ENCODE assay signal across 2 cellular contexts in the genomic region with DNA sequence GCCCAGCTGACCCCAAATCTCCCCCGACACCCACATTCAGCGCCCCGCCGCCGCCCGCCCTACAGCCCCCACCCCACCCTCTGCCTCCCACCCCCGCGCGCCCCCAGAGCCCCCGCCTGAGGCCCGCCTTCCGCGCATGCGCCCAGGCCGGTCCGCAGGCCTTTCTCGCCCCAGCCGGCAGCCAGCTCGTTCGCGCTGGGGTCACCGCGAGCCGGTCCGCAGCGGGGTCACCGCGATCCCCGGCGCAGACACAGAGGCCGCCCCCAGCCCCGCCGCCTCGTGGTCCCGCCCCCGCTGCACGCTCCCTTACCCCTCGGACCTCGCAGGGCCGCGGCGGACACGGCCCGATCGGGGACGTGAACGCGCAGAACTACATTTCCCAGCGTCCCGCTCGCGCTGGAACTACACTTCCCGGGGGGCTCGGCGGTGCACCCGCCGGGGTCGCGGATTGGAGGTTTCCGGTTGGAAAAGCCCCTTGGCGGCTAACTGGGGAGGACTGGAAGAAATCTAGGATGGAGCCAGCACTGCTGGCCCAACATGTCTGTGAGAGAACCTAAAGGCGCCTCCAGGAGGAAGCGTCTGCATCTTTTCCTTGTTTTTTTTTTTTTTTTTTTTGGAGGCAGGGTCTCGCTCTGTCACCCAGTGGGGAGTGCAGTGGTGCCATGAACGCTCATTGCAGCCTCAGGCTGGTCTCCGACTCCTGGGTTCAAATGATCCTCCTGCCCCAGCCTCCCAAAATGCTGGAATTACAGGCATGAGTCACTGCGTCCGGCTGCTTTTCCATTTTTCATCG.
TF ChIP-seq lines count a peak whose summit lies in the region.

A gene (minus strand): TSS at position 374 of the 793 bp plus-strand sequence. CDS start 10,671 bp downstream, outside the sequence.

TF ChIP-seq in IMR-90, 13 proteins besides CTCF, POLR2A, EP300 and RAD21 (continued from another document):
- TF ChIP-seq, protein P1, sequence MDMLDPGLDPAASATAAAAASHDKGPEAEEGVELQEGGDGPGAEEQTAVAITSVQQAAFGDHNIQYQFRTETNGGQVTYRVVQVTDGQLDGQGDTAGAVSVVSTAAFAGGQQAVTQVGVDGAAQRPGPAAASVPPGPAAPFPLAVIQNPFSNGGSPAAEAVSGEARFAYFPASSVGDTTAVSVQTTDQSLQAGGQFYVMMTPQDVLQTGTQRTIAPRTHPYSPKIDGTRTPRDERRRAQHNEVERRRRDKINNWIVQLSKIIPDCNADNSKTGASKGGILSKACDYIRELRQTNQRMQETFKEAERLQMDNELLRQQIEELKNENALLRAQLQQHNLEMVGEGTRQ (IDR thresholded peaks at IDR 0.05; ENCODE audit: low read depth, low read length) = no peak
- TF ChIP-seq NFE2L2 (IDR thresholded peaks at IDR 0.05; ENCODE audit: low read depth, low read length) = no peak

TF ChIP-seq in neural cell, 6 proteins besides CTCF, POLR2A, EP300 and RAD21 (continued from another document):
- TF ChIP-seq, protein P2, sequence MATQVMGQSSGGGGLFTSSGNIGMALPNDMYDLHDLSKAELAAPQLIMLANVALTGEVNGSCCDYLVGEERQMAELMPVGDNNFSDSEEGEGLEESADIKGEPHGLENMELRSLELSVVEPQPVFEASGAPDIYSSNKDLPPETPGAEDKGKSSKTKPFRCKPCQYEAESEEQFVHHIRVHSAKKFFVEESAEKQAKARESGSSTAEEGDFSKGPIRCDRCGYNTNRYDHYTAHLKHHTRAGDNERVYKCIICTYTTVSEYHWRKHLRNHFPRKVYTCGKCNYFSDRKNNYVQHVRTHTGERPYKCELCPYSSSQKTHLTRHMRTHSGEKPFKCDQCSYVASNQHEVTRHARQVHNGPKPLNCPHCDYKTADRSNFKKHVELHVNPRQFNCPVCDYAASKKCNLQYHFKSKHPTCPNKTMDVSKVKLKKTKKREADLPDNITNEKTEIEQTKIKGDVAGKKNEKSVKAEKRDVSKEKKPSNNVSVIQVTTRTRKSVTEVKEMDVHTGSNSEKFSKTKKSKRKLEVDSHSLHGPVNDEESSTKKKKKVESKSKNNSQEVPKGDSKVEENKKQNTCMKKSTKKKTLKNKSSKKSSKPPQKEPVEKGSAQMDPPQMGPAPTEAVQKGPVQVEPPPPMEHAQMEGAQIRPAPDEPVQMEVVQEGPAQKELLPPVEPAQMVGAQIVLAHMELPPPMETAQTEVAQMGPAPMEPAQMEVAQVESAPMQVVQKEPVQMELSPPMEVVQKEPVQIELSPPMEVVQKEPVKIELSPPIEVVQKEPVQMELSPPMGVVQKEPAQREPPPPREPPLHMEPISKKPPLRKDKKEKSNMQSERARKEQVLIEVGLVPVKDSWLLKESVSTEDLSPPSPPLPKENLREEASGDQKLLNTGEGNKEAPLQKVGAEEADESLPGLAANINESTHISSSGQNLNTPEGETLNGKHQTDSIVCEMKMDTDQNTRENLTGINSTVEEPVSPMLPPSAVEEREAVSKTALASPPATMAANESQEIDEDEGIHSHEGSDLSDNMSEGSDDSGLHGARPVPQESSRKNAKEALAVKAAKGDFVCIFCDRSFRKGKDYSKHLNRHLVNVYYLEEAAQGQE (IDR thresholded peaks at IDR 0.05; ENCODE audit: borderline replicate concordance) = no peak
- TF ChIP-seq POLR2AphosphoS5 (IDR thresholded peaks at IDR 0.05) = peak; percentile 87
